Comparison of ENCODE assay signal across 14 cellular contexts in genomic region chr5:133347039-133347438, GRCh38.
DNase-seq lines count a peak whose midpoint lies in the region; ATAC-seq, FAIRE-seq and TF ChIP-seq lines count a peak whose summit lies in the region.
"Had no signal": no experiment of that assay in that cellular context is flagged by ENCODE, and none has a peak within 500 bp of the region (broad histone marks: within the 10 kb centered on the region; RNA-seq: fewer than 3 reads in every experiment).

No MANE protein-coding gene starts in this region.

- no peak overlapping the region for H2AFZ ChIP-seq in keratinocyte (ENCODE audit: control insufficient read depth, low read length)

- no peaks in the 10 kb centered on the region for H3K9me1 ChIP-seq in keratinocyte (ENCODE audit: control insufficient read depth, extremely low read depth, insufficient read depth, low read length)

- intact Hi-C loops in upper lobe of right lung (cut with DNase I), result no loop called here

- no peaks in the 10 kb centered on the region for H3K9me3 ChIP-seq in DOHH2 (ENCODE audit: control insufficient read depth, insufficient read depth, low read length)
- H3K9me3 ChIP-seq in keratinocyte (ENCODE audit: control insufficient read depth, low read depth, low read length), result no peaks in the 10 kb centered on the region
- H3K9me3 ChIP-seq in upper lobe of right lung, result no peaks in the 10 kb centered on the region
- H3K9me3 ChIP-seq: ovary, thoracic aorta had no signal

- no peak for ATAC-seq in HG03521 (IDR thresholded peaks at IDR 0.05; ENCODE audit: unreplicated experiment)
- ATAC-seq in upper lobe of right lung, result no peak
- ATAC-seq in GM19397 (IDR thresholded peaks at IDR 0.05; ENCODE audit: unreplicated experiment), result no peak

- no peak overlapping the region for H3K4me3 ChIP-seq in DOHH2 (ENCODE audit: low read length)
- H3K4me3 ChIP-seq in keratinocyte (ENCODE audit: control insufficient read depth in 2 of 3, extremely low read depth in 1 of 3, insufficient read depth in 2 of 3, low read depth in 1 of 3, low read length in 3 of 3), result no peak overlapping the region
- H3K4me3 ChIP-seq in upper lobe of right lung, result no peak overlapping the region
- H3K4me3 ChIP-seq: ovary, thoracic aorta had no signal

- DNase-seq in GM18507 (ENCODE audit: extremely low spot score, insufficient read length, low read depth), result no peak
- DNase-seq in NCI-H69 (lab: John Stamatoyannopoulos, UW), result peak; percentile 36
- DNase-seq in keratinocyte (ENCODE audit: low read depth, low spot score), result no peak
- DNase-seq in upper lobe of right lung, result no peak
- DNase-seq in NCI-H187 (lab: John Stamatoyannopoulos, UW), result no peak
- DNase-seq: activated gamma-delta T cell, H7, NCI-H1930, ovary had no signal

- FAIRE-seq in GM18507 (lab: Jason Lieb, UNC) (peak; percentile 69), keratinocyte (lab: Jason Lieb, UNC) (no peak)

- H4K20me1 ChIP-seq in DOHH2 (ENCODE audit: control insufficient read depth, insufficient read depth, low read depth, low read length) (no peaks in the 10 kb centered on the region), keratinocyte (ENCODE audit: control insufficient read depth, extremely low read depth, insufficient read depth, low read length) (no peaks in the 10 kb centered on the region)

- H3K27me3 ChIP-seq in DOHH2 (ENCODE audit: control insufficient read depth, low read length), result peaks cover 15% of the 10 kb centered on the region; the same call in 1 of the 2 replicates
- H3K27me3 ChIP-seq in keratinocyte (ENCODE audit: control insufficient read depth, extremely low read depth, insufficient read depth, low read length), result peaks cover 12% of the 10 kb centered on the region
- no peaks in the 10 kb centered on the region for H3K27me3 ChIP-seq in upper lobe of right lung
- H3K27me3 ChIP-seq: ovary had no signal

- H3K36me3 ChIP-seq in DOHH2 (ENCODE audit: control insufficient read depth, low read length), result no peaks in the 10 kb centered on the region
- no peaks in the 10 kb centered on the region for H3K36me3 ChIP-seq in keratinocyte (ENCODE audit: control insufficient read depth in 2 of 2, extremely low read depth in 1 of 2, insufficient read depth in 2 of 2, low read length in 2 of 2)
- no peaks in the 10 kb centered on the region for H3K36me3 ChIP-seq in upper lobe of right lung
- H3K36me3 ChIP-seq: ovary, thoracic aorta had no signal

- peak; percentile 40 for TF ChIP-seq CTCF in DOHH2 (IDR thresholded peaks at IDR 0.05; ENCODE audit: low read depth, low read length, poor library complexity, severe bottlenecking)
- TF ChIP-seq CTCF in keratinocyte (optimal IDR thresholded peaks at IDR 0.05 in 1 of 3, IDR thresholded peaks at IDR 0.05 in 1 of 3, conservative IDR thresholded peaks at IDR 0.05 in 1 of 3; ENCODE audit: extremely low read depth in 1 of 3, insufficient read depth in 2 of 3, low read length in 3 of 3), result peak; percentile 12 to 40 (median 36)
- no peak for TF ChIP-seq CTCF in upper lobe of right lung (IDR thresholded peaks at IDR 0.05)

- no peak overlapping the region for H3K9ac ChIP-seq in keratinocyte (ENCODE audit: control insufficient read depth, extremely low read depth, insufficient read depth, low read length)

- H3K79me2 ChIP-seq in DOHH2 (ENCODE audit: control insufficient read depth, low read length) (no peaks in the 10 kb centered on the region), keratinocyte (ENCODE audit: control insufficient read depth, insufficient read depth, low read length) (no peaks in the 10 kb centered on the region)

- H3K9me2 ChIP-seq in DOHH2 (replicated peaks; ENCODE audit: control insufficient read depth, low read length), result no peaks in the 10 kb centered on the region

- no peaks in the 10 kb centered on the region for H3F3A ChIP-seq in DOHH2 (ENCODE audit: control insufficient read depth, insufficient read depth)

- H3K4me2 ChIP-seq in DOHH2 (ENCODE audit: low read length) (no peak overlapping the region), keratinocyte (ENCODE audit: control insufficient read depth, extremely low read depth, insufficient read depth, low read depth, low read length) (no peak overlapping the region)

- H3K4me1 ChIP-seq in DOHH2 (ENCODE audit: control insufficient read depth, low read length) (no peaks in the 10 kb centered on the region), keratinocyte (ENCODE audit: control insufficient read depth, extremely low read depth, insufficient read depth, low read length) (no peaks in the 10 kb centered on the region), upper lobe of right lung (no peaks in the 10 kb centered on the region)

- H3K27ac ChIP-seq in DOHH2 (ENCODE audit: low read depth, low read length), result no peak overlapping the region
- H3K27ac ChIP-seq in keratinocyte (ENCODE audit: control insufficient read depth, insufficient read depth, low read length), result no peak overlapping the region
- no peak overlapping the region for H3K27ac ChIP-seq in upper lobe of right lung
- H3K27ac ChIP-seq: ovary, RWPE1, thoracic aorta had no signal

- dilution Hi-C loops in keratinocyte (cut with MboI; ENCODE audit: extremely low pct_ligation_motif_present, low sequenced_read_pairs), result no loop called here
